8 cellular contexts compared by ENCODE assay signal in genomic region chr5:130643321-130643720, GRCh38.
"Had no signal": no experiment of that assay in that cellular context is flagged by ENCODE, and none has a peak within 500 bp of the region (broad histone marks: within the 10 kb centered on the region; RNA-seq: fewer than 3 reads in every experiment).

No MANE protein-coding gene starts in this region.

- H3K4me3 ChIP-seq: GM23338, K562 had no signal

- DNase-seq: H9, HCEC 1CT, IMR-90 had no signal

- H3K4me2 ChIP-seq: GM23338 had no signal

- H2AFZ ChIP-seq: GM23338 had no signal

- FAIRE-seq: H1, H54, HTR-8/SVneo, K562 had no signal
